ENCODE assay signal across 8 cellular contexts in the genomic region with DNA sequence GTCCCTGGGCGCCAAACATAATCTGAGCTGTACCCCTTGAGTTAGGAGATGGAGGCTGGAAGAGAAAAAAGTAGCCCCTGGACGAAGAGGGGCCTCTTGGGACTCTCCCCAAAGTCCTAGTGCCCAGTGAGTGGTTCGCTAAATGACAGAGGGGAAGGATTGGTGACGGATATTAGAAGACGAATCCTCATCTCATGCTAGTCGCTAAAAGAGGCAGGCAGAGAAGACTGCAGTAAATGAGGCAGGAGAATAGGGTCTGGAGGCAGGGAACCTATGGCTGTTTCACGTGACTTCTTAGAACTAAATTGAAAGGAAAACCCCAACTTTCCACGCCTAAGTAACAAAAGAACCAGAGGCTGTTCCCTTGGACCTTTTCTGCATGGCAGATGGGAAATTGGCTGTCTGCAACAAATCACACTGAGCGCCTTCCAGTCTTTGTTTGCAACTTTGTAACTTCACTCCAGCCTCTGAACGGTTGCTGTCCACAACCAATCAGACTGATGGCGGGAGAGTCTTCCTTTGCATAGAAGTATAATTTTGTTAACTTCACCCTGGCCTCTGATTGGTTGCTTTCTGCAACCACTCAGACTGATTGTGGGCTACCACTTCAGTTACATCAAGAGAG. TPM values are rescaled to one million over a fixed set of nuclear protein-coding genes. Genes with fewer than 3 reads are reported as not detected.
DNase-seq lines count a peak whose midpoint lies in the region; ATAC-seq lines count a peak whose summit lies in the region.

No MANE protein-coding gene starts in this region.

- peak overlapping the region; percentile 97 for H2AFZ ChIP-seq in ACC112 (ENCODE audit: low read length, unreplicated experiment)

- WGBS in mesodermal cell (ENCODE audit: insufficient coverage in 2 of 2), 2 experiments = 85 to 92% methylated on average over 10 to 11 of the region's 11 CpGs

- DNase-seq in HAP-1 (ENCODE audit: low spot score in 2 of 2) = peak in 1 of 2 experiments; percentile 17
- DNase-seq in GF-D8 (lab: John Stamatoyannopoulos, UW) = no peak
- DNase-seq in NCI-H1092 (lab: John Stamatoyannopoulos, UW) = no peak
- no peak for DNase-seq in NCI-H2107 (lab: John Stamatoyannopoulos, UW)
- no peak for DNase-seq in NCI-H128 (lab: John Stamatoyannopoulos, UW; ENCODE audit: unreplicated experiment)

- H3K4me1 ChIP-seq in ACC112 (ENCODE audit: control insufficient read depth, insufficient read depth, low read length, unreplicated experiment) = peaks cover 14% of the 10 kb centered on the region
- H3K4me1 ChIP-seq in HAP-1 = peaks cover 21% of the 10 kb centered on the region
- H3K4me1 ChIP-seq in mesodermal cell (ENCODE audit: control insufficient read depth, insufficient read depth, low read length, poor library complexity, severe bottlenecking) = no peaks in the 10 kb centered on the region

- in situ Hi-C loops in HAP-1 (cut with MboI; ENCODE audit: low sequenced_read_pairs) = no loop called here

- H3K9me3 ChIP-seq in HAP-1 = no peaks in the 10 kb centered on the region
- no peaks in the 10 kb centered on the region for H3K9me3 ChIP-seq in mesodermal cell (ENCODE audit: control insufficient read depth, low read length)

- peaks cover 12% of the 10 kb centered on the region for H3K4me1 Mint-ChIP-seq in activated T-helper 17 cell treated with anti-CD3 and anti-CD28 coated beads, Interleukin-2, amount 50 U/mL, for 72 hours

- H3K36me3 Mint-ChIP-seq in activated T-helper 17 cell treated with anti-CD3 and anti-CD28 coated beads, Interleukin-2, amount 50 U/mL, for 72 hours (ENCODE audit: low read depth) = peaks cover 39% of the 10 kb centered on the region

- peak overlapping the region; percentile 100 for H3K27ac Mint-ChIP-seq in activated T-helper 17 cell treated with anti-CD3 and anti-CD28 coated beads, Interleukin-2, amount 50 U/mL, for 72 hours

- no peaks in the 10 kb centered on the region for H3K27me3 ChIP-seq in ACC112 (ENCODE audit: insufficient read depth, low read length)
- H3K27me3 ChIP-seq in HAP-1 (ENCODE audit: low read depth) = no peaks in the 10 kb centered on the region

- peak overlapping the region; percentile 99 for H3K4me3 Mint-ChIP-seq in activated T-helper 17 cell treated with anti-CD3 and anti-CD28 coated beads, Interleukin-2, amount 50 U/mL, for 72 hours

- H3K27me3 Mint-ChIP-seq in activated T-helper 17 cell treated with anti-CD3 and anti-CD28 coated beads, Interleukin-2, amount 50 U/mL, for 72 hours = no peaks in the 10 kb centered on the region

- H3K9me3 Mint-ChIP-seq in activated T-helper 17 cell treated with anti-CD3 and anti-CD28 coated beads, Interleukin-2, amount 50 U/mL, for 72 hours = no peaks in the 10 kb centered on the region

- peak overlapping the region; percentile 79 for H3K4me3 ChIP-seq in ACC112 (ENCODE audit: low read depth, low read length)
- peak overlapping the region; percentile 57 for H3K4me3 ChIP-seq in HAP-1
- peak overlapping the region; percentile 56 for H3K4me3 ChIP-seq in mesodermal cell (ENCODE audit: extremely low read depth, insufficient read depth, low read length, poor library complexity, severe bottlenecking)

- H3K36me3 ChIP-seq in ACC112 (ENCODE audit: insufficient read depth, low read length) = peaks cover 3% of the 10 kb centered on the region; the same call in 1 of the 2 replicates
- peaks cover 22% of the 10 kb centered on the region for H3K36me3 ChIP-seq in HAP-1 (replicated peaks)
- peaks cover 10% of the 10 kb centered on the region for H3K36me3 ChIP-seq in mesodermal cell (ENCODE audit: control insufficient read depth, insufficient read depth, low read length)

- H3K27ac ChIP-seq in ACC112 (ENCODE audit: low read depth, low read length) = no peak overlapping the region
- no peak overlapping the region for H3K27ac ChIP-seq in mesodermal cell (ENCODE audit: low read depth, low read length, severe bottlenecking)

- peak; percentile 11 for ATAC-seq in activated T-helper 17 cell treated with anti-CD3 and anti-CD28 coated beads, Interleukin-2, amount 50 U/mL, for 72 hours (replicated peaks)

- peaks cover 37% of the 10 kb centered on the region for H3K79me2 ChIP-seq in ACC112 (ENCODE audit: control insufficient read depth, insufficient read depth, low read length, unreplicated experiment)

RNA-seq across cellular contexts. Expression of gene RBL1, which starts 0.7 kb away (rescaled TPM):
- 10 to 100 TPM; 35.9 to 37.6 TPM for total RNA-seq in activated T-helper 17 cell treated with anti-CD3 and anti-CD28 coated beads, Interleukin-2, amount 50 U/mL, for 72 hours
- polyA plus RNA-seq in mesodermal cell (2013, experiment 1 of 2) = 5.8 TPM
- polyA plus RNA-seq in mesodermal cell (2013, experiment 2 of 2) = 5.1 TPM
